13 cellular contexts compared by ENCODE assay signal in genomic region chr6:79601020-79601609, GRCh38. TPM values are rescaled to one million over a fixed set of nuclear protein-coding genes. Genes with fewer than 3 reads are reported as not detected.
A peak's percentile ranks its signal among the peaks of the same experiment; 100 is the strongest.
DNase-seq lines count a peak whose midpoint lies in the region; ATAC-seq and TF ChIP-seq lines count a peak whose summit lies in the region.
"Had no signal": no experiment of that assay in that cellular context is flagged by ENCODE, and none has a peak within 500 bp of the region (broad histone marks: within the 10 kb centered on the region; RNA-seq: fewer than 3 reads in every experiment).

No MANE protein-coding gene starts in this region.

- H3K27me3 ChIP-seq in fibroblast of lung (ENCODE audit: control insufficient read depth, insufficient read depth, low read length), result no peaks in the 10 kb centered on the region
- H3K27me3 ChIP-seq in prostate gland (replicated peaks; ENCODE audit: insufficient read depth), result no peaks in the 10 kb centered on the region
- H3K27me3 ChIP-seq in H7 (ENCODE audit: control insufficient read depth, insufficient read depth, low read length), result no peaks in the 10 kb centered on the region
- H3K27me3 ChIP-seq: uterus had no signal

- no peaks in the 10 kb centered on the region for H3K79me2 ChIP-seq in fibroblast of lung (ENCODE audit: control insufficient read depth, insufficient read depth, low read length)

- intact Hi-C loops in prostate gland (cut with DNase I), result no loop called here

- H3K9ac ChIP-seq in fibroblast of lung (ENCODE audit: insufficient read depth, low read length), result no peak overlapping the region

- no peaks in the 10 kb centered on the region for H4K20me1 ChIP-seq in fibroblast of lung (ENCODE audit: control insufficient read depth, extremely low read depth, insufficient read depth, low read length)

- WGBS in prostate gland, result 27% methylated on average over 3 of the region's 3 CpGs

- no peak overlapping the region for H2AFZ ChIP-seq in fibroblast of lung (ENCODE audit: low read length)

- peaks cover 6% of the 10 kb centered on the region for H3K4me1 ChIP-seq in fibroblast of lung (ENCODE audit: control insufficient read depth, extremely low read depth, insufficient read depth, low read length)
- H3K4me1 ChIP-seq in prostate gland (replicated peaks), result peaks cover 9% of the 10 kb centered on the region
- H3K4me1 ChIP-seq: uterus had no signal

- ATAC-seq in GM19455 (IDR thresholded peaks at IDR 0.05; ENCODE audit: unreplicated experiment) (no peak), GM21619 (IDR thresholded peaks at IDR 0.05; ENCODE audit: unreplicated experiment) (no peak), HG02642 (IDR thresholded peaks at IDR 0.05; ENCODE audit: poor library complexity, unreplicated experiment) (no peak)

- no peak for TF ChIP-seq POLR2A in prostate gland (IDR thresholded peaks at IDR 0.05)

- H3K36me3 ChIP-seq in fibroblast of lung (ENCODE audit: control insufficient read depth, insufficient read depth, low read length), result no peaks in the 10 kb centered on the region
- no peaks in the 10 kb centered on the region for H3K36me3 ChIP-seq in prostate gland
- no peaks in the 10 kb centered on the region for H3K36me3 ChIP-seq in H7 (replicated peaks; ENCODE audit: control insufficient read depth, insufficient read depth, low read length)
- H3K36me3 ChIP-seq: uterus had no signal

- H3K9me3 ChIP-seq in fibroblast of lung (ENCODE audit: control insufficient read depth, insufficient read depth, low read depth, low read length) (no peaks in the 10 kb centered on the region), prostate gland (no peaks in the 10 kb centered on the region)
- H3K9me3 ChIP-seq: uterus had no signal

- no peak for TF ChIP-seq CTCF in fibroblast of lung (conservative IDR thresholded peaks at IDR 0.05 in 1 of 2, IDR thresholded peaks at IDR 0.05 in 1 of 2; ENCODE audit: low read depth in 1 of 2, low read length in 2 of 2)
- TF ChIP-seq CTCF in prostate gland (IDR thresholded peaks at IDR 0.05), result no peak

- no peak overlapping the region for H3K27ac ChIP-seq in fibroblast of lung (ENCODE audit: insufficient read depth, low read length)
- peak overlapping the region; percentile 49 to 62 for H3K27ac ChIP-seq in prostate gland
- H3K27ac ChIP-seq: uterus had no signal

- H3K4me2 ChIP-seq in fibroblast of lung (ENCODE audit: extremely low read depth, insufficient read depth, low read length), result peak overlapping the region; percentile 44

- peak; percentile 12 for DNase-seq in GM04504 (ENCODE audit: low read depth)
- peak; percentile 5 for DNase-seq in T1000 (lab: John Stamatoyannopoulos, UW)
- peak; percentile 73 to 86 for DNase-seq in fibroblast of lung (ENCODE audit: low read depth in 2 of 2)
- peak; percentile 27 for DNase-seq in prostate gland (ENCODE audit: low spot score)
- DNase-seq in H7, result no peak
- DNase-seq: activated CD8-positive, alpha-beta memory T cell treated with anti-CD3 and anti-CD28 coated beads, Interleukin-2, amount 50 U/mL, for 48 hours; cortex of kidney; posterior cingulate gyrus; SW 1271; uterus had no signal

- H3K4me3 ChIP-seq in fibroblast of lung (replicated peaks in 1 of 4; ENCODE audit: control extremely low read depth in 1 of 4, insufficient read depth in 1 of 4, low read depth in 3 of 4, low read length in 4 of 4) (no peak overlapping the region), prostate gland (no peak overlapping the region), H7 (ENCODE audit: insufficient read depth, low read depth, low read length) (no peak overlapping the region)
- H3K4me3 ChIP-seq: uterus had no signal

RNA-seq across cellular contexts. Expression of gene SH3BGRL2, which starts 30.0 kb away (rescaled TPM):
- 3.3 and 4.3 TPM in 2 replicates for total RNA-seq in fibroblast of lung
- polyA plus RNA-seq in fibroblast of lung, result 1.5 and 2.8 TPM in 2 replicates
- 1.0 and 1.8 TPM in 2 replicates for polyA plus RNA-seq in fibroblast of lung (2012)
- 0.30 and 0.82 TPM in 2 replicates for polyA minus RNA-seq in fibroblast of lung (ENCODE audit: low replicate concordance)
- total RNA-seq in prostate gland, result 10 to 100 TPM; 26.8 to 93.3 TPM
- total RNA-seq in H7 (2014; rRNA removed; shearing (Covaris generic)), result 8.6 and 13.3 TPM in 2 replicates
